Comparison of ENCODE assay signal across 15 cellular contexts in genomic region chr14:19771491-19771890, GRCh38. TPM values are rescaled to one million over a fixed set of nuclear protein-coding genes. Genes with fewer than 3 reads are reported as not detected.
DNase-seq lines count a peak whose midpoint lies in the region; ATAC-seq, FAIRE-seq and TF ChIP-seq lines count a peak whose summit lies in the region.
"Not testable (repeated sequence)": the region's sequence is repeated elsewhere in the genome, so short reads cannot be mapped to it uniquely, and the experiment has no call there.
"Had no signal": no experiment of that assay in that cellular context is flagged by ENCODE, and none has a peak within 500 bp of the region (broad histone marks: within the 10 kb centered on the region; RNA-seq: fewer than 3 reads in every experiment).

No MANE protein-coding gene starts in this region.

- not testable (repeated sequence) for H2AFZ ChIP-seq in trophoblast cell (ENCODE audit: insufficient read depth, low read length, poor library complexity)

- not testable (repeated sequence) for H3K79me2 ChIP-seq in trophoblast cell (ENCODE audit: control insufficient read depth, insufficient read depth, low read length, poor library complexity)

- not testable (repeated sequence) for H3K27me3 ChIP-seq in bronchial epithelial cell (ENCODE audit: control insufficient read depth, insufficient read depth, low read length); trophoblast cell (ENCODE audit: insufficient read depth, low read length); upper lobe of left lung; aorta (ENCODE audit: control insufficient read depth in 1 of 2, insufficient read depth in 2 of 2, low read length in 1 of 2)

- H4K12ac ChIP-seq in trophoblast cell (ENCODE audit: low read depth, low read length), result peak overlapping the region; percentile 26

- H3K27ac ChIP-seq in A549; trophoblast cell (ENCODE audit: low read depth, low read length); upper lobe of left lung; aorta (ENCODE audit: low read depth in 1 of 2, low read length in 2 of 2): not testable (repeated sequence)

- not testable (repeated sequence) for H3K9me3 ChIP-seq in A549; trophoblast cell (ENCODE audit: insufficient read depth, low read depth, low read length); aorta (ENCODE audit: control insufficient read depth, low read length)
- H3K9me3 ChIP-seq in upper lobe of left lung, result peaks cover 0 to 14% (median 3%) of the 10 kb centered on the region in 4 donors

- ATAC-seq in A549 (peak; percentile 40 to 50; a peak in 4 of 6 replicates), GM18498 (IDR thresholded peaks at IDR 0.05; ENCODE audit: unreplicated experiment) (peak; percentile 14), GM18868 (IDR thresholded peaks at IDR 0.05; ENCODE audit: unreplicated experiment) (peak; percentile 8), HG02759 (IDR thresholded peaks at IDR 0.05; ENCODE audit: unreplicated experiment) (peak; percentile 22), upper lobe of left lung (ENCODE audit: low FRiP score in 2 of 2) (peak; percentile 34 to 57), aorta (ENCODE audit: low FRiP score) (peak; percentile 26)

- H2BK12ac ChIP-seq in trophoblast cell (ENCODE audit: low read length), result not testable (repeated sequence)

- not testable (repeated sequence) for H2AK5ac ChIP-seq in trophoblast cell (ENCODE audit: low read length)

- CTCF ChIA-PET in A549 (lab: Yijun Ruan, JAX), result interaction anchor here (0.7 to 1.5 kb wide), 2 partner anchors 14 to 18 kb away, joined by 3 to 7 read pairs; no protein-coding TSS in a partner anchor

- not testable (repeated sequence) for TF ChIP-seq POLR2A in A549 (IDR thresholded peaks at IDR 0.05; ENCODE audit: low read length); upper lobe of left lung (IDR thresholded peaks at IDR 0.05)

- TF ChIP-seq RAD21 in A549 (conservative IDR thresholded peaks at IDR 0.05 in 1 of 2, IDR thresholded peaks at IDR 0.05 in 1 of 2), result not testable (repeated sequence)

- TF ChIP-seq CTCF in A549 (IDR thresholded peaks at IDR 0.05); bronchial epithelial cell (IDR thresholded peaks at IDR 0.05; ENCODE audit: insufficient read depth, low read length, severe bottlenecking); upper lobe of left lung (IDR thresholded peaks at IDR 0.05): not testable (repeated sequence)

- H3K23ac ChIP-seq in trophoblast cell (ENCODE audit: low read length), result not testable (repeated sequence)

- H3K14ac ChIP-seq in trophoblast cell (ENCODE audit: low read length), result not testable (repeated sequence)

- H3K79me1 ChIP-seq in trophoblast cell (ENCODE audit: low read length), result not testable (repeated sequence)

- not testable (repeated sequence) for H3K4me1 ChIP-seq in A549; trophoblast cell (ENCODE audit: control insufficient read depth in 1 of 2, insufficient read depth in 2 of 2, low read length in 2 of 2); upper lobe of left lung; aorta (ENCODE audit: control insufficient read depth in 1 of 2, insufficient read depth in 2 of 2, low read length in 2 of 2)

- not testable (repeated sequence) for H4K8ac ChIP-seq in trophoblast cell (ENCODE audit: low read depth, low read length)

- DNase-seq in A549 (ENCODE audit: low read depth in 1 of 2, low spot score in 1 of 2); bronchial epithelial cell (ENCODE audit: low read depth); trophoblast cell; upper lobe of left lung; aorta: not testable (repeated sequence)

- H3K4me3 ChIP-seq in A549; bronchial epithelial cell (ENCODE audit: low read depth, low read length); trophoblast cell (ENCODE audit: low read depth, low read length); upper lobe of left lung; aorta (ENCODE audit: low read length in 2 of 2): not testable (repeated sequence)

- not testable (repeated sequence) for TF ChIP-seq EP300 in A549 (IDR thresholded peaks at IDR 0.05); upper lobe of left lung (IDR thresholded peaks at IDR 0.05)

- POLR2A ChIA-PET in A549 (lab: Yijun Ruan, JAX), result not testable (repeated sequence)

- intact Hi-C loops in aorta (cut with DNase I), result not testable (repeated sequence)

- H2BK120ac ChIP-seq in trophoblast cell (ENCODE audit: insufficient read depth, low read length, poor library complexity), result not testable (repeated sequence)

- FAIRE-seq in A549 (lab: Jason Lieb, UNC) (peak; percentile 92), bronchial epithelial cell (lab: Jason Lieb, UNC) (peak; percentile 96)

- not testable (repeated sequence) for H3K36me3 ChIP-seq in bronchial epithelial cell (ENCODE audit: control insufficient read depth, insufficient read depth, low read length); trophoblast cell (ENCODE audit: control insufficient read depth in 1 of 2, insufficient read depth in 2 of 2, low read length in 2 of 2); upper lobe of left lung; aorta (ENCODE audit: control insufficient read depth in 1 of 2, insufficient read depth in 2 of 2, low read length in 1 of 2)

- H3K4me2 ChIP-seq in A549; trophoblast cell (ENCODE audit: low read length): not testable (repeated sequence)

- H2BK5ac ChIP-seq in trophoblast cell (ENCODE audit: low read depth, low read length, poor library complexity), result not testable (repeated sequence)

- not testable (repeated sequence) for H3K4ac ChIP-seq in trophoblast cell (ENCODE audit: low read depth, low read length)

- H4K91ac ChIP-seq in trophoblast cell (ENCODE audit: low read depth, low read length), result not testable (repeated sequence)

- H3K9ac ChIP-seq in trophoblast cell (ENCODE audit: low read length), result not testable (repeated sequence)

- H3K18ac ChIP-seq in trophoblast cell (ENCODE audit: low read length), result not testable (repeated sequence)

- WGBS in A549 (ENCODE audit: missing lambda C conversion rate), result 0% methylated on average over 3 of the region's 3 CpGs
- WGBS in trophoblast cell (ENCODE audit: extremely low coverage, insufficient coverage, insufficient read length), result no CpG with 5 or more reads among the region's 3 CpGs
- WGBS in upper lobe of left lung, 2 donors, result 40 to 58% methylated on average over 3 of the region's 3 CpGs
- WGBS in aorta, 2 donors, result 39 to 45% methylated on average over 3 of the region's 3 CpGs

RNA-seq across cellular contexts. Expression of gene OR4M1, which starts 1.8 kb away (rescaled TPM):
- not detected in 2 replicates for polyA plus RNA-seq in A549 (2011; rRNA removed)
- polyA plus RNA-seq in A549 (2012; cell fraction: cytosol; rRNA removed), result not detected in 2 replicates
- polyA plus RNA-seq in A549 (2012; cell fraction: nucleus; rRNA removed), result not detected in 2 replicates
- not detected in 3 replicates for polyA plus RNA-seq in A549 (2017; fragmentation: RNase III; extraction: RNeasy Plus Mini Kit Qiagen cat#74134 plus additional on column Dnase treatment)
- not detected in 2 replicates for polyA minus RNA-seq in A549 (2011; rRNA and poly(A)+ RNA removed)
- not detected in 2 replicates for total RNA-seq in bronchial epithelial cell
- polyA plus RNA-seq in trophoblast cell (2013), result not detected in 2 replicates
- not detected for total RNA-seq in upper lobe of left lung
- not detected for total RNA-seq in aorta
- not detected for polyA plus RNA-seq in aorta
- total RNA-seq: A172; A673; Caco-2; Calu3; CD4-positive, alpha-beta T cell; CD8-positive, alpha-beta T cell had no signal
- polyA plus RNA-seq: AG04450 had no signal

RNA-seq across cellular contexts. Expression of gene OR4Q3, which starts 28.1 kb away (rescaled TPM):
- polyA plus RNA-seq in A549 (2011; rRNA removed) (not detected in 2 replicates), A549 (2017; fragmentation: RNase III; extraction: RNeasy Plus Mini Kit Qiagen cat#74134 plus additional on column Dnase treatment) (not detected in 3 replicates), aorta (not detected)
- polyA plus RNA-seq in A549 (2012; cell fraction: cytosol; rRNA removed), result not detected in 2 replicates
- polyA plus RNA-seq in A549 (2012; cell fraction: nucleus; rRNA removed), result not detected in 2 replicates
- not detected in 2 replicates for polyA minus RNA-seq in A549 (2011; rRNA and poly(A)+ RNA removed)
- total RNA-seq in bronchial epithelial cell (not detected in 2 replicates), upper lobe of left lung (not detected), aorta (not detected)
- not detected in 2 replicates for polyA plus RNA-seq in trophoblast cell (2013)
- total RNA-seq: A172; A673; Caco-2; Calu3; CD4-positive, alpha-beta T cell; CD8-positive, alpha-beta T cell had no signal
- polyA plus RNA-seq: AG04450 had no signal

RNA-seq across cellular contexts. Expression of gene OR4N2, which starts 32.1 kb away (rescaled TPM):
- polyA plus RNA-seq in A549 (2011; rRNA removed), result not detected in 2 replicates
- not detected in 2 replicates for polyA plus RNA-seq in A549 (2012; cell fraction: cytosol; rRNA removed)
- polyA plus RNA-seq in A549 (2012; cell fraction: nucleus; rRNA removed), result not detected in 2 replicates
- polyA plus RNA-seq in A549 (2017; fragmentation: RNase III; extraction: RNeasy Plus Mini Kit Qiagen cat#74134 plus additional on column Dnase treatment), result not detected in 3 replicates
- not detected in 2 replicates for polyA minus RNA-seq in A549 (2011; rRNA and poly(A)+ RNA removed)
- total RNA-seq in bronchial epithelial cell, result not detected in 2 replicates
- not detected in 2 replicates for polyA plus RNA-seq in trophoblast cell (2013)
- total RNA-seq in upper lobe of left lung, result not detected
- not detected for total RNA-seq in aorta
- not detected for polyA plus RNA-seq in aorta
- total RNA-seq: A172; A673; Caco-2; Calu3; CD4-positive, alpha-beta T cell; CD8-positive, alpha-beta T cell had no signal
- polyA plus RNA-seq: AG04450 had no signal

RNA-seq across cellular contexts. Expression of gene OR11H2, which starts 57.8 kb away (rescaled TPM):
- polyA plus RNA-seq in A549 (2011; rRNA removed) (not detected in 2 replicates), A549 (2017; fragmentation: RNase III; extraction: RNeasy Plus Mini Kit Qiagen cat#74134 plus additional on column Dnase treatment) (not detected in 3 replicates), aorta (not detected)
- not detected in 2 replicates for polyA plus RNA-seq in A549 (2012; cell fraction: cytosol; rRNA removed)
- polyA plus RNA-seq in A549 (2012; cell fraction: nucleus; rRNA removed), result 0.18 TPM in 1 of 2 replicates, not detected in the other
- 0.50 and 1.1 TPM in 2 replicates for polyA minus RNA-seq in A549 (2011; rRNA and poly(A)+ RNA removed)
- total RNA-seq in bronchial epithelial cell (not detected in 2 replicates), upper lobe of left lung (not detected), aorta (not detected)
- polyA plus RNA-seq in trophoblast cell (2013), result not detected in 2 replicates
- total RNA-seq: A172; A673; Caco-2; Calu3; CD4-positive, alpha-beta T cell; CD8-positive, alpha-beta T cell had no signal
- polyA plus RNA-seq: AG04450 had no signal
